ENCODE assay signal across 15 cellular contexts in the genomic region with DNA sequence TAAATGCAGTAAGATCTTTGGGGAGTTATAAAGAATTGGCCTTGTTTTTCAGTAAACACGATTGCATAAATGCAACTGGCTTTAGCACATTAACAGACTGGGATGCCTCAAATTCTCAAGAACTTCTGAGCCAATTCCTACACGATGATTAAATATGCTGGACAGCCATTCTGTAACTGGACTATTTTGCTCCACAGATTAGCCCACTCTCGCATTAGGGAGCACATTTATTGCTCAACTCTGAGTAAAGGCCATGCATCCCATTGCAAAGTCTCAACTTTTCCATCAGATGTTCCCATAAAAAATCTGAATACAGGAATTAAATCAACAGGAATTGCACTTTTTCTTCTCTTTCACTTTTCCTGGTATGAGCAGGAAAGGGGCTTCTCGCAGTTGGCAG.
DNase-seq lines count a peak whose midpoint lies in the region; FAIRE-seq and TF ChIP-seq lines count a peak whose summit lies in the region.
"Had no signal": no experiment of that assay in that cellular context is flagged by ENCODE, and none has a peak within 500 bp of the region (broad histone marks: within the 10 kb centered on the region; RNA-seq: fewer than 3 reads in every experiment).

No MANE protein-coding gene starts in this region.

- H3K27ac Mint-ChIP-seq in astrocyte (ENCODE audit: unreplicated experiment): no peak overlapping the region
- H3K27ac Mint-ChIP-seq: CD4-positive, alpha-beta memory T cell had no signal

- TF ChIP-seq CTCF in BJ (IDR thresholded peaks at IDR 0.05; ENCODE audit: insufficient read depth, low read depth, low read length) (no peak), astrocyte (IDR thresholded peaks at IDR 0.05; ENCODE audit: insufficient read depth, low read depth, low read length) (no peak), hepatocyte (IDR thresholded peaks at IDR 0.05; ENCODE audit: poor library complexity) (no peak), dorsolateral prefrontal cortex (IDR thresholded peaks at IDR 0.05 in 54 of 56, conservative IDR thresholded peaks at IDR 0.05 in 2 of 56; ENCODE audit: low read depth in 1 of 56, partially characterized antibody in 56 of 56) (no peak)

- POLR2A ChIA-PET in BJ (lab: Charles Lee): no interaction called here

- H3K36me3 Mint-ChIP-seq in astrocyte (ENCODE audit: low read depth, unreplicated experiment): peaks cover 3% of the 10 kb centered on the region
- H3K36me3 Mint-ChIP-seq: CD4-positive, alpha-beta memory T cell had no signal

- H3K4me3 ChIP-seq in BJ (ENCODE audit: low read depth, low read length) (no peak overlapping the region), astrocyte (ENCODE audit: insufficient read depth, low read depth, low read length) (no peak overlapping the region), hepatocyte (no peak overlapping the region), skeletal muscle tissue (ENCODE audit: low read length in 3 of 3) (no peak overlapping the region), dorsolateral prefrontal cortex (no peak overlapping the region)

- H3K79me2 ChIP-seq in astrocyte (ENCODE audit: insufficient read depth, low read length): no peaks in the 10 kb centered on the region
- no peaks in the 10 kb centered on the region for H3K79me2 ChIP-seq in hepatocyte

- no peaks in the 10 kb centered on the region for H3K27me3 Mint-ChIP-seq in astrocyte (ENCODE audit: low read depth, unreplicated experiment)
- H3K27me3 Mint-ChIP-seq: central memory CD8-positive, alpha-beta T cell had no signal

- peaks cover 2% of the 10 kb centered on the region for H3K9me3 Mint-ChIP-seq in astrocyte (ENCODE audit: unreplicated experiment)

- H3K4me3 Mint-ChIP-seq in astrocyte (ENCODE audit: unreplicated experiment): no peak overlapping the region
- H3K4me3 Mint-ChIP-seq: CD4-positive, alpha-beta memory T cell; central memory CD8-positive, alpha-beta T cell had no signal

- peak; percentile 64 for FAIRE-seq in astrocyte (lab: Jason Lieb, UNC)
- FAIRE-seq in GM12892 (lab: Jason Lieb, UNC): no peak
- FAIRE-seq: HepG2 had no signal

- WGBS in hepatocyte (ENCODE audit: low lambda C conversion rate, missing lambda C conversion rate): 88% methylated on average over 4 of the region's 4 CpGs

- H3K4me1 Mint-ChIP-seq in astrocyte (ENCODE audit: low read depth, unreplicated experiment): peaks cover 21% of the 10 kb centered on the region
- H3K4me1 Mint-ChIP-seq: CD4-positive, alpha-beta memory T cell; central memory CD8-positive, alpha-beta T cell had no signal

- CTCF ChIA-PET in BJ (lab: Yijun Ruan, JAX): no interaction called here

- no peaks in the 10 kb centered on the region for H3K9me2 ChIP-seq in hepatocyte (replicated peaks; ENCODE audit: insufficient read depth)

- no peaks in the 10 kb centered on the region for H3K9me3 ChIP-seq in astrocyte (ENCODE audit: insufficient read depth, low read depth, low read length)
- peaks cover 2% of the 10 kb centered on the region for H3K9me3 ChIP-seq in hepatocyte (ENCODE audit: low read depth)
- H3K9me3 ChIP-seq in skeletal muscle tissue (ENCODE audit: control insufficient read depth in 3 of 3, low read length in 3 of 3): no peaks in the 10 kb centered on the region

- H3K4me2 ChIP-seq in astrocyte (ENCODE audit: low read length) (no peak overlapping the region), hepatocyte (no peak overlapping the region)

- H3K27me3 ChIP-seq in BJ (ENCODE audit: control insufficient read depth, insufficient read depth, low read length): no peaks in the 10 kb centered on the region
- H3K27me3 ChIP-seq in astrocyte (ENCODE audit: insufficient read depth, low read length): no peaks in the 10 kb centered on the region
- no peaks in the 10 kb centered on the region for H3K27me3 ChIP-seq in hepatocyte
- no peaks in the 10 kb centered on the region for H3K27me3 ChIP-seq in skeletal muscle tissue (ENCODE audit: control insufficient read depth in 3 of 3, insufficient read depth in 3 of 3, low read length in 3 of 3)
- no peaks in the 10 kb centered on the region for H3K27me3 ChIP-seq in dorsolateral prefrontal cortex

- H4K20me1 ChIP-seq in astrocyte (ENCODE audit: insufficient read depth, low read length): no peaks in the 10 kb centered on the region
- H4K20me1 ChIP-seq in hepatocyte (ENCODE audit: insufficient read depth, poor library complexity, severe bottlenecking): no peaks in the 10 kb centered on the region

- H3K36me3 ChIP-seq in BJ (ENCODE audit: control insufficient read depth, insufficient read depth, low read length) (no peaks in the 10 kb centered on the region), astrocyte (ENCODE audit: insufficient read depth, low read length) (no peaks in the 10 kb centered on the region), hepatocyte (replicated peaks; ENCODE audit: insufficient read depth, low read depth) (no peaks in the 10 kb centered on the region), skeletal muscle tissue (ENCODE audit: control insufficient read depth in 3 of 3, insufficient read depth in 3 of 3, low read length in 3 of 3) (no peaks in the 10 kb centered on the region)

- intact Hi-C loops in posterior cingulate gyrus (cut with DNase I) (no loop called here), dorsolateral prefrontal cortex (cut with DNase I) (no loop called here)

- no peak overlapping the region for H3K27ac ChIP-seq in astrocyte (ENCODE audit: low read depth, low read length)
- H3K27ac ChIP-seq in hepatocyte: peak overlapping the region; percentile 64
- peak overlapping the region; percentile 42 for H3K27ac ChIP-seq in skeletal muscle tissue (ENCODE audit: low read depth, low read length)
- H3K27ac ChIP-seq in dorsolateral prefrontal cortex: no peak overlapping the region

- no peak overlapping the region for H2AFZ ChIP-seq in astrocyte (ENCODE audit: low read depth, low read length)
- H2AFZ ChIP-seq in hepatocyte: no peak overlapping the region

- no peak overlapping the region for H3K9ac ChIP-seq in astrocyte (ENCODE audit: low read length)
- H3K9ac ChIP-seq in skeletal muscle tissue (ENCODE audit: low read depth in 1 of 3, low read length in 3 of 3): no peak overlapping the region

- H3K4me1 ChIP-seq in astrocyte (ENCODE audit: insufficient read depth, low read length) (peaks cover 15% of the 10 kb centered on the region), hepatocyte (ENCODE audit: insufficient read depth) (peaks cover 6% of the 10 kb centered on the region), skeletal muscle tissue (ENCODE audit: control insufficient read depth in 3 of 3, insufficient read depth in 3 of 3, low read length in 3 of 3) (no peaks in the 10 kb centered on the region)

- DNase-seq in BJ (ENCODE audit: low read depth): peak; percentile 71
- DNase-seq in astrocyte (ENCODE audit: low read depth): peak; percentile 71
- DNase-seq in hepatocyte (ENCODE audit: low spot score): peak; percentile 20
- no peak for DNase-seq in posterior cingulate gyrus
- no peak for DNase-seq in NCI-H774 (lab: John Stamatoyannopoulos, UW)
- no peak for DNase-seq in dorsolateral prefrontal cortex
- DNase-seq in GM12892 (ENCODE audit: insufficient read length): no peak
- DNase-seq: activated CD8-positive, alpha-beta memory T cell treated with anti-CD3 and anti-CD28 coated beads for 24 hours; CD4-positive, alpha-beta memory T cell; NCI-H1436; NCI-H524 treated with DMSO at 0.1 percent for 48 hours; SHP77 had no signal

- no peak for TF ChIP-seq POLR2A in GM12892 (IDR thresholded peaks at IDR 0.05; ENCODE audit: low read depth, low read length)

Comparison
In these comparisons a context has a peak if more than half of its experiments do, and no peak if none do; other contexts are left out.
1. DNase-seq: peak in BJ (single experiment), astrocyte (single experiment) and hepatocyte (single experiment); none in posterior cingulate gyrus (0 of 10), NCI-H774 (single experiment), dorsolateral prefrontal cortex (0 of 10) and GM12892 (single experiment).
2. H3K27ac ChIP-seq: peak in hepatocyte (single experiment) and skeletal muscle tissue (single experiment); none in astrocyte (single experiment) and dorsolateral prefrontal cortex (0 of 59).